1 cellular context compared by ENCODE assay signal in the genomic region with DNA sequence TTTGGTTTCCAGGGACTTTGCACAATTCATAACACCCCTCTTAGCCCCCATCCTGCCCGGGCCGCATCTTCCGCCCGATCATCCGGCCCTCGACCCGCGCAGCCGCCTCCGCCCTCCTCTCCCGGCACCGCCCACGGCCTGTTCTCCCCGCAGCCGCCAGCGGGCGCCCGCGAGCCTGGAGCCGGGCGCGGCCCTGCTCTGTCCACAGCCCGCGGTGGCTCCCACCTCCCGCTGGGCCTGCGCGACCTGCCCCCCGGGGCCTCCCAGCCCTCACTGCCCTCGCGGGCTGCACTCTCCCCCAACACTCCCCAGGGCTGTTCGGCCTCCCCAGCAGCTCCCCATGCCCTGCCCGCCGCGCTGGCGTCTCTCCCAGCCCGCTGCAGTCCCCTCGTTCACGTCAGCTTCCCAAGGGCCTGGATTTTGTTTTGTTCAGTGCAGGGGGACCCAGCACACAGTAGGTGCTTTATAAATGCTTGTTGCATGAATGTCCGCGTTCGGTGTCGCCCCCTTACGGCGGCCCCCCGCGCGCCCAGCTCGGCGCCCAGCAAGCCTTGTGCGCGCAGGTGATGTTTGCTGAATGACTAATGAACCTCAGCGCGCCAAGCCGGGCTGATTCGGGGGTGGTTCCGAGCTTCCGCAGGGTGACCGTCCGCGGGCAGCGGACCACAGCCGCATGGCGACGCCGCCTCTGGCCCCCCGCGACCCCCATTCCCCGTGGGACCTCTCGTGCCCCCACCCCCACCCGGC.
TF ChIP-seq lines count a peak whose summit lies in the region.

No MANE protein-coding gene starts in this region.

TF ChIP-seq in HepG2, 621 proteins besides CTCF, POLR2A, EP300 and RAD21 (continued from another document and continues in another):
- TF ChIP-seq, protein P1, sequence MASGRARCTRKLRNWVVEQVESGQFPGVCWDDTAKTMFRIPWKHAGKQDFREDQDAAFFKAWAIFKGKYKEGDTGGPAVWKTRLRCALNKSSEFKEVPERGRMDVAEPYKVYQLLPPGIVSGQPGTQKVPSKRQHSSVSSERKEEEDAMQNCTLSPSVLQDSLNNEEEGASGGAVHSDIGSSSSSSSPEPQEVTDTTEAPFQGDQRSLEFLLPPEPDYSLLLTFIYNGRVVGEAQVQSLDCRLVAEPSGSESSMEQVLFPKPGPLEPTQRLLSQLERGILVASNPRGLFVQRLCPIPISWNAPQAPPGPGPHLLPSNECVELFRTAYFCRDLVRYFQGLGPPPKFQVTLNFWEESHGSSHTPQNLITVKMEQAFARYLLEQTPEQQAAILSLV (CRISPR knock-in tag; IDR thresholded peaks at IDR 0.05; ENCODE audit: borderline replicate concordance), result no peak
- no peak for TF ChIP-seq JUND (CRISPR knock-in tag; IDR thresholded peaks at IDR 0.05)
- TF ChIP-seq, protein P2, sequence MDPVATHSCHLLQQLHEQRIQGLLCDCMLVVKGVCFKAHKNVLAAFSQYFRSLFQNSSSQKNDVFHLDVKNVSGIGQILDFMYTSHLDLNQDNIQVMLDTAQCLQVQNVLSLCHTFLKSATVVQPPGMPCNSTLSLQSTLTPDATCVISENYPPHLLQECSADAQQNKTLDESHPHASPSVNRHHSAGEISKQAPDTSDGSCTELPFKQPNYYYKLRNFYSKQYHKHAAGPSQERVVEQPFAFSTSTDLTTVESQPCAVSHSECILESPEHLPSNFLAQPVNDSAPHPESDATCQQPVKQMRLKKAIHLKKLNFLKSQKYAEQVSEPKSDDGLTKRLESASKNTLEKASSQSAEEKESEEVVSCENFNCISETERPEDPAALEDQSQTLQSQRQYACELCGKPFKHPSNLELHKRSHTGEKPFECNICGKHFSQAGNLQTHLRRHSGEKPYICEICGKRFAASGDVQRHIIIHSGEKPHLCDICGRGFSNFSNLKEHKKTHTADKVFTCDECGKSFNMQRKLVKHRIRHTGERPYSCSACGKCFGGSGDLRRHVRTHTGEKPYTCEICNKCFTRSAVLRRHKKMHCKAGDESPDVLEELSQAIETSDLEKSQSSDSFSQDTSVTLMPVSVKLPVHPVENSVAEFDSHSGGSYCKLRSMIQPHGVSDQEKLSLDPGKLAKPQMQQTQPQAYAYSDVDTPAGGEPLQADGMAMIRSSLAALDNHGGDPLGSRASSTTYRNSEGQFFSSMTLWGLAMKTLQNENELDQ (CRISPR knock-in tag; IDR thresholded peaks at IDR 0.05; ENCODE audit: borderline replicate concordance), result no peak
- TF ChIP-seq, protein P3, sequence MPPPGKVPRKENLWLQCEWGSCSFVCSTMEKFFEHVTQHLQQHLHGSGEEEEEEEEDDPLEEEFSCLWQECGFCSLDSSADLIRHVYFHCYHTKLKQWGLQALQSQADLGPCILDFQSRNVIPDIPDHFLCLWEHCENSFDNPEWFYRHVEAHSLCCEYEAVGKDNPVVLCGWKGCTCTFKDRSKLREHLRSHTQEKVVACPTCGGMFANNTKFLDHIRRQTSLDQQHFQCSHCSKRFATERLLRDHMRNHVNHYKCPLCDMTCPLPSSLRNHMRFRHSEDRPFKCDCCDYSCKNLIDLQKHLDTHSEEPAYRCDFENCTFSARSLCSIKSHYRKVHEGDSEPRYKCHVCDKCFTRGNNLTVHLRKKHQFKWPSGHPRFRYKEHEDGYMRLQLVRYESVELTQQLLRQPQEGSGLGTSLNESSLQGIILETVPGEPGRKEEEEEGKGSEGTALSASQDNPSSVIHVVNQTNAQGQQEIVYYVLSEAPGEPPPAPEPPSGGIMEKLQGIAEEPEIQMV (CRISPR knock-in tag; IDR thresholded peaks at IDR 0.05; ENCODE audit: low read depth), result peak; percentile 56; the same call in 1 of the 2 replicates
- TF ChIP-seq SRY (CRISPR knock-in tag; IDR thresholded peaks at IDR 0.05), result peak; percentile 21; the same call in 1 of the 2 replicates
- TF ChIP-seq, protein P4, sequence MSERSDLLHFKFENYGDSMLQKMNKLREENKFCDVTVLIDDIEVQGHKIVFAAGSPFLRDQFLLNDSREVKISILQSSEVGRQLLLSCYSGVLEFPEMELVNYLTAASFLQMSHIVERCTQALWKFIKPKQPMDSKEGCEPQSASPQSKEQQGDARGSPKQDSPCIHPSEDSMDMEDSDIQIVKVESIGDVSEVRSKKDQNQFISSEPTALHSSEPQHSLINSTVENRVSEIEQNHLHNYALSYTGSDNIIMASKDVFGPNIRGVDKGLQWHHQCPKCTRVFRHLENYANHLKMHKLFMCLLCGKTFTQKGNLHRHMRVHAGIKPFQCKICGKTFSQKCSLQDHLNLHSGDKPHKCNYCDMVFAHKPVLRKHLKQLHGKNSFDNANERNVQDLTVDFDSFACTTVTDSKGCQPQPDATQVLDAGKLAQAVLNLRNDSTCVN (CRISPR knock-in tag; IDR thresholded peaks at IDR 0.05; ENCODE audit: borderline replicate concordance), result no peak
- TF ChIP-seq ZNF432 (CRISPR knock-in tag; IDR thresholded peaks at IDR 0.05; ENCODE audit: borderline replicate concordance), result no peak
- TF ChIP-seq SMARCE1 (IDR thresholded peaks at IDR 0.05; ENCODE audit: borderline replicate concordance), result no peak
- TF ChIP-seq NBN (conservative IDR thresholded peaks at IDR 0.05), result no peak
- no peak for TF ChIP-seq SOX5 (CRISPR knock-in tag; IDR thresholded peaks at IDR 0.05; ENCODE audit: borderline replicate concordance)
- peak in 1 of 2 experiments; percentile 73; a peak in 1 of 4 replicates for TF ChIP-seq KLF16 (CRISPR knock-in tag; IDR thresholded peaks at IDR 0.05)
- no peak for TF ChIP-seq BRD4 (CRISPR knock-in tag; IDR thresholded peaks at IDR 0.05)
- peak; percentile 69 for TF ChIP-seq HNRNPK (IDR thresholded peaks at IDR 0.05; ENCODE audit: low read depth, low read length, poor library complexity, severe bottlenecking)
- TF ChIP-seq, protein P5, sequence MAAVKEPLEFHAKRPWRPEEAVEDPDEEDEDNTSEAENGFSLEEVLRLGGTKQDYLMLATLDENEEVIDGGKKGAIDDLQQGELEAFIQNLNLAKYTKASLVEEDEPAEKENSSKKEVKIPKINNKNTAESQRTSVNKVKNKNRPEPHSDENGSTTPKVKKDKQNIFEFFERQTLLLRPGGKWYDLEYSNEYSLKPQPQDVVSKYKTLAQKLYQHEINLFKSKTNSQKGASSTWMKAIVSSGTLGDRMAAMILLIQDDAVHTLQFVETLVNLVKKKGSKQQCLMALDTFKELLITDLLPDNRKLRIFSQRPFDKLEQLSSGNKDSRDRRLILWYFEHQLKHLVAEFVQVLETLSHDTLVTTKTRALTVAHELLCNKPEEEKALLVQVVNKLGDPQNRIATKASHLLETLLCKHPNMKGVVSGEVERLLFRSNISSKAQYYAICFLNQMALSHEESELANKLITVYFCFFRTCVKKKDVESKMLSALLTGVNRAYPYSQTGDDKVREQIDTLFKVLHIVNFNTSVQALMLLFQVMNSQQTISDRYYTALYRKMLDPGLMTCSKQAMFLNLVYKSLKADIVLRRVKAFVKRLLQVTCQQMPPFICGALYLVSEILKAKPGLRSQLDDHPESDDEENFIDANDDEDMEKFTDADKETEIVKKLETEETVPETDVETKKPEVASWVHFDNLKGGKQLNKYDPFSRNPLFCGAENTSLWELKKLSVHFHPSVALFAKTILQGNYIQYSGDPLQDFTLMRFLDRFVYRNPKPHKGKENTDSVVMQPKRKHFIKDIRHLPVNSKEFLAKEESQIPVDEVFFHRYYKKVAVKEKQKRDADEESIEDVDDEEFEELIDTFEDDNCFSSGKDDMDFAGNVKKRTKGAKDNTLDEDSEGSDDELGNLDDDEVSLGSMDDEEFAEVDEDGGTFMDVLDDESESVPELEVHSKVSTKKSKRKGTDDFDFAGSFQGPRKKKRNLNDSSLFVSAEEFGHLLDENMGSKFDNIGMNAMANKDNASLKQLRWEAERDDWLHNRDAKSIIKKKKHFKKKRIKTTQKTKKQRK (IDR thresholded peaks at IDR 0.05; ENCODE audit: low read length), result no peak
- TF ChIP-seq RCOR2 (CRISPR knock-in tag; IDR thresholded peaks at IDR 0.05), result peak; percentile 61; the same call in 1 of the 2 replicates
- no peak for TF ChIP-seq ZNF34 (CRISPR knock-in tag; IDR thresholded peaks at IDR 0.05; ENCODE audit: borderline replicate concordance)
- TF ChIP-seq, protein P6, sequence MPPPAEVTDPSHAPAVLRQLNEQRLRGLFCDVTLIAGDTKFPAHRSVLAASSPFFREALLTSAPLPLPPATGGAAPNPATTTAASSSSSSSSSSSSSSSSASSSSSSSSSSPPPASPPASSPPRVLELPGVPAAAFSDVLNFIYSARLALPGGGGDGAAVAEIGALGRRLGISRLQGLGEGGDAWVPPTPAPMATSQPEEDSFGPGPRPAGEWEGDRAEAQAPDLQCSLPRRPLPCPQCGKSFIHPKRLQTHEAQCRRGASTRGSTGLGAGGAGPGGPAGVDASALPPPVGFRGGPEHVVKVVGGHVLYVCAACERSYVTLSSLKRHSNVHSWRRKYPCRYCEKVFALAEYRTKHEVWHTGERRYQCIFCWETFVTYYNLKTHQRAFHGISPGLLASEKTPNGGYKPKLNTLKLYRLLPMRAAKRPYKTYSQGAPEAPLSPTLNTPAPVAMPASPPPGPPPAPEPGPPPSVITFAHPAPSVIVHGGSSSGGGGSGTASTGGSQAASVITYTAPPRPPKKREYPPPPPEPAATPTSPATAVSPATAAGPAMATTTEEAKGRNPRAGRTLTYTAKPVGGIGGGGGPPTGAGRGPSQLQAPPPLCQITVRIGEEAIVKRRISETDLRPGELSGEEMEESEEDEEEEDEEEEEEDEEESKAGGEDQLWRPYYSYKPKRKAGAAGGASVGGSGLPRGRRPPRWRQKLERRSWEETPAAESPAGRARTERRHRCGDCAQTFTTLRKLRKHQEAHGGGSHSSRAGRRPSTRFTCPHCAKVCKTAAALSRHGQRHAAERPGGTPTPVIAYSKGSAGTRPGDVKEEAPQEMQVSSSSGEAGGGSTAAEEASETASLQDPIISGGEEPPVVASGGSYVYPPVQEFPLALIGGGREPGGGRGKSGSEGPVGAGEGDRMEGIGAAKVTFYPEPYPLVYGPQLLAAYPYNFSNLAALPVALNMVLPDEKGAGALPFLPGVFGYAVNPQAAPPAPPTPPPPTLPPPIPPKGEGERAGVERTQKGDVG (CRISPR knock-in tag; IDR thresholded peaks at IDR 0.05; ENCODE audit: borderline replicate concordance), result no peak
- TF ChIP-seq, protein P7, sequence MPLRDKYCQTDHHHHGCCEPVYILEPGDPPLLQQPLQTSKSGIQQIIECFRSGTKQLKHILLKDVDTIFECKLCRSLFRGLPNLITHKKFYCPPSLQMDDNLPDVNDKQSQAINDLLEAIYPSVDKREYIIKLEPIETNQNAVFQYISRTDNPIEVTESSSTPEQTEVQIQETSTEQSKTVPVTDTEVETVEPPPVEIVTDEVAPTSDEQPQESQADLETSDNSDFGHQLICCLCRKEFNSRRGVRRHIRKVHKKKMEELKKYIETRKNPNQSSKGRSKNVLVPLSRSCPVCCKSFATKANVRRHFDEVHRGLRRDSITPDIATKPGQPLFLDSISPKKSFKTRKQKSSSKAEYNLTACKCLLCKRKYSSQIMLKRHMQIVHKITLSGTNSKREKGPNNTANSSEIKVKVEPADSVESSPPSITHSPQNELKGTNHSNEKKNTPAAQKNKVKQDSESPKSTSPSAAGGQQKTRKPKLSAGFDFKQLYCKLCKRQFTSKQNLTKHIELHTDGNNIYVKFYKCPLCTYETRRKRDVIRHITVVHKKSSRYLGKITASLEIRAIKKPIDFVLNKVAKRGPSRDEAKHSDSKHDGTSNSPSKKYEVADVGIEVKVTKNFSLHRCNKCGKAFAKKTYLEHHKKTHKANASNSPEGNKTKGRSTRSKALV (CRISPR knock-in tag; IDR thresholded peaks at IDR 0.05), result 0 out of 2 replicates have a peak, but pooled peaks have one; percentile 36
- TF ChIP-seq ZNF44 (CRISPR knock-in tag; IDR thresholded peaks at IDR 0.05), result no peak
- TF ChIP-seq CC2D1A (CRISPR knock-in tag; IDR thresholded peaks at IDR 0.05), result no peak
- no peak; the same call in 1 of the 2 replicates for TF ChIP-seq MEIS1 (CRISPR knock-in tag; IDR thresholded peaks at IDR 0.05; ENCODE audit: borderline replicate concordance)
- no peak for TF ChIP-seq ATF1 (CRISPR knock-in tag; IDR thresholded peaks at IDR 0.05)
- peak; percentile 66; the same call in 1 of the 2 replicates for TF ChIP-seq ZSCAN21 (CRISPR knock-in tag; IDR thresholded peaks at IDR 0.05; ENCODE audit: borderline replicate concordance)
- TF ChIP-seq ZNF747 (CRISPR knock-in tag; IDR thresholded peaks at IDR 0.05; ENCODE audit: borderline replicate concordance), result no peak
- TF ChIP-seq MED13 (CRISPR knock-in tag; IDR thresholded peaks at IDR 0.05), result 0 out of 2 replicates have a peak, but pooled peaks have one; percentile 30
- no peak for TF ChIP-seq ZNF20 (CRISPR knock-in tag; IDR thresholded peaks at IDR 0.05)
- peak; percentile 81 for TF ChIP-seq XRCC5 (optimal IDR thresholded peaks at IDR 0.05; ENCODE audit: low read length)
